In the genomic region with DNA sequence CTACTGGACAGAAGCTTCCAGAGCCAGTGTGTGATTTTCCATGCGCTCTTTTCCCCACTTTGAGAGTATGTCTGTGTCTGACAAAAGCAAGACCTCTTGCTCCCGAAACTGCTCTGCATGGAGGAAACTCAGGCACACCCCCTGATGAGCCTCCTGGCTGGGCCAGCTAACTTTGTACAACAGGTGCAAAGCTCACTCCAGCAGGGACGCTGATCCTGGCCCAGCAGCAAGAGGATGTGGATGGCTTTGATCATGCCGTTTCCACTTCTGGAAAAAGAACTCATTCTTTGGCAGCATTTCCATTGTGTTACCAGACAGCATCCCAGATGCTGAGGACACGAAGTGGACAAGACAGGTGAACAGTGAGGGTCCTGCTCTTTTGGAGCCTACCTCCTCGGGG, we compare ENCODE assay signal across 23 cellular contexts.
"Had no signal": no experiment of that assay in that cellular context is flagged by ENCODE, and none has a peak within 500 bp of the region (broad histone marks: within the 10 kb centered on the region; RNA-seq: fewer than 3 reads in every experiment).

No MANE protein-coding gene starts in this region.

- H3K27me3 ChIP-seq: brain microvascular endothelial cell, spleen, tibial nerve had no signal

- DNase-seq: activated CD4-positive, alpha-beta T cell treated with anti-CD3 and anti-CD28 coated beads for 4 hours; activated CD4-positive, alpha-beta T cell treated with anti-CD3 and anti-CD28 coated beads, Interleukin-2, amount 50 U/mL, for 4 hours; activated CD8-positive, alpha-beta memory T cell treated with anti-CD3 and anti-CD28 coated beads for 24 hours; activated gamma-delta T cell; activated naive CD4-positive, alpha-beta T cell treated with anti-CD3 and anti-CD28 coated beads, Interleukin-2, amount 10 ng/mL, durations not matched to agents 7 days and 5 days; activated T-cell treated with anti-CD3 and anti-CD28 coated beads, Interleukin-2, amount 50 U/mL, for 24 hours; amniotic stem cell; brain microvascular endothelial cell; dorsolateral prefrontal cortex; effector memory CD4-positive, alpha-beta T cell; naive thymus-derived CD8-positive, alpha-beta T cell; occipital lobe; psoas muscle; spleen; stimulated activated naive CD4-positive, alpha-beta T cell had no signal

- H3K4me3 ChIP-seq: coronary artery, dorsolateral prefrontal cortex, psoas muscle, spleen, tibial nerve had no signal

- H3K27ac ChIP-seq: brain microvascular endothelial cell, coronary artery, dorsolateral prefrontal cortex, parathyroid adenoma, psoas muscle, spleen, tibial nerve, VCaP had no signal

- H3K36me3 ChIP-seq: brain microvascular endothelial cell, spleen, tibial nerve had no signal

- H3K79me2 ChIP-seq: parathyroid adenoma had no signal

- FAIRE-seq: astrocyte, frontal cortex, islet of Langerhans, TTC549 had no signal

- H3K9me3 ChIP-seq: psoas muscle had no signal

- H3K4me1 ChIP-seq: parathyroid adenoma, psoas muscle, spleen had no signal

- H2AFZ ChIP-seq: parathyroid adenoma had no signal

- ATAC-seq: naive thymus-derived CD8-positive, alpha-beta T cell had no signal

- H3K9ac ChIP-seq: parathyroid adenoma had no signal
